In the genomic region with DNA sequence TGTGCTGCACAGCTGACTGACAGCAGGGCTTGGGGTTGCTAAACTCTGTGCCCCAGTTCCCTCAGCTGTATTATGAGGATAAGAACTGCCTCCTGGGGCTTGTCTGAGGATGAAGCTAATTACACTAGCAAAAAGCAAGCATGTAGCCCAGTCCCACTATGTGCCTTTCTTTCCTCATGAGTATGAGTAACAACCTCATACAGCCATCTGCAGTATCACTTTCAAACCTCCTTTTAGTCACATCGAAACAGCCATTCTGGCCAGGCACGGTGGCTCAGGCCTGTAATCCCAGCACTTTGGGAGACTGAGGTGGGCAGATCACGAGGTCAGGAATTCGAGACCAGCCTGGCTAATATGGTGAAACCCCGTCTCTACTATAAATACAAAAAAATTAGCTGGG, we compare ENCODE assay signal across 32 cellular contexts.
DNase-seq lines count a peak whose midpoint lies in the region; ATAC-seq, FAIRE-seq and TF ChIP-seq lines count a peak whose summit lies in the region.
"Had no signal": no experiment of that assay in that cellular context is flagged by ENCODE, and none has a peak within 500 bp of the region (broad histone marks: within the 10 kb centered on the region; RNA-seq: fewer than 3 reads in every experiment).

No MANE protein-coding gene starts in this region.

- H3K9me3 ChIP-seq in kidney (ENCODE audit: control insufficient read depth in 1 of 2, low read length in 2 of 2) (no peaks in the 10 kb centered on the region), left lung (no peaks in the 10 kb centered on the region)
- H3K9me3 ChIP-seq: BLaER1, SJSA1 had no signal

- H3K9ac ChIP-seq in kidney (ENCODE audit: low read length in 2 of 2), result no peak overlapping the region
- H3K9ac ChIP-seq: BLaER1 had no signal

- ATAC-seq in GM19351 (IDR thresholded peaks at IDR 0.05; ENCODE audit: unreplicated experiment) (peak; percentile 91), HG02798 (IDR thresholded peaks at IDR 0.05; ENCODE audit: poor library complexity, unreplicated experiment) (peak; percentile 87), HG03565 (IDR thresholded peaks at IDR 0.05; ENCODE audit: unreplicated experiment) (peak; percentile 65), left lung (no peak)
- ATAC-seq: activated CD8-positive, alpha-beta T cell treated with anti-CD3 and anti-CD28 coated beads, Interleukin-2, amount 10 ng/mL, durations not matched to agents 7 days and 5 days; HepG2; left lobe of liver; T-cell had no signal

- H3K4me1 ChIP-seq in kidney (ENCODE audit: control insufficient read depth in 1 of 2, insufficient read depth in 1 of 2, low read depth in 1 of 2, low read length in 2 of 2), result no peaks in the 10 kb centered on the region
- no peaks in the 10 kb centered on the region for H3K4me1 ChIP-seq in left lung
- H3K4me1 ChIP-seq: BLaER1, SJSA1 had no signal

- no peak for FAIRE-seq in kidney (lab: Jason Lieb, UNC)
- FAIRE-seq: colon, HepG2, small intestine, urothelium cell line had no signal

- H3K27ac ChIP-seq in kidney (ENCODE audit: low read depth in 2 of 2, low read length in 2 of 2), result no peak overlapping the region
- H3K27ac ChIP-seq in left lung, result no peak overlapping the region
- H3K27ac ChIP-seq: BLaER1, HL-60, SJSA1 had no signal

- intact Hi-C loops in kidney (cut with DNase I), result no loop called here
- intact Hi-C loops in left lung (cut with DNase I), result no loop called here

- TF ChIP-seq CTCF in GM12865 (IDR thresholded peaks at IDR 0.05; ENCODE audit: insufficient read depth, low read depth, low read length, missing control alignments) (no peak), kidney (IDR thresholded peaks at IDR 0.05; ENCODE audit: borderline replicate concordance, extremely low read depth, insufficient read depth) (no peak), left lung (IDR thresholded peaks at IDR 0.05) (no peak)

- DNase-seq in GM12865 (ENCODE audit: low read depth) (peak; percentile 68), NCI-H2171 (lab: John Stamatoyannopoulos, UW) (no peak), kidney (no peak), left lung (no peak)
- no peak for DNase-seq in activated naive CD4-positive, alpha-beta T cell treated with anti-CD3 and anti-CD28 coated beads, Interleukin-2, amount 50 U/mL, for 16 hours
- DNase-seq: activated CD8-positive, alpha-beta T cell treated with anti-CD3 and anti-CD28 coated beads, Interleukin-2, amount 10 ng/mL, durations not matched to agents 7 days and 5 days; activated T-cell treated with anti-CD3 and anti-CD28 coated beads for 4 hours; amniotic stem cell; DMS79; effector memory CD4-positive, alpha-beta T cell; erythroblast; GF-D8; H7; hippocampal formation; immature natural killer cell; naive B cell; NCI-H1694; NCI-H69; nucleus accumbens; small intestine; stimulated activated CD4-positive, alpha-beta T cell treated with anti-CD3 and anti-CD28 coated beads, Interleukin-2, amount 100 ng/mL, for 24 hours; T-cell had no signal

- no peaks in the 10 kb centered on the region for H3K27me3 ChIP-seq in left lung
- H3K27me3 ChIP-seq: BLaER1, SJSA1 had no signal

- H3K4me3 ChIP-seq in GM12865 (ENCODE audit: low read depth, low read length), result no peak overlapping the region
- no peak overlapping the region for H3K4me3 ChIP-seq in kidney (ENCODE audit: low read length in 2 of 2)
- no peak overlapping the region for H3K4me3 ChIP-seq in left lung
- H3K4me3 ChIP-seq: BLaER1, SJSA1 had no signal

- H3K36me3 ChIP-seq in kidney (ENCODE audit: control insufficient read depth in 1 of 2, insufficient read depth in 2 of 2, low read length in 2 of 2), result peaks cover 3 to 12% of the 10 kb centered on the region in 2 donors
- H3K36me3 ChIP-seq in left lung, result peaks cover 0 to 11% of the 10 kb centered on the region in 2 donors
- H3K36me3 ChIP-seq: BLaER1 had no signal
